ENCODE assay signal across 1 cellular context in the genomic region with DNA sequence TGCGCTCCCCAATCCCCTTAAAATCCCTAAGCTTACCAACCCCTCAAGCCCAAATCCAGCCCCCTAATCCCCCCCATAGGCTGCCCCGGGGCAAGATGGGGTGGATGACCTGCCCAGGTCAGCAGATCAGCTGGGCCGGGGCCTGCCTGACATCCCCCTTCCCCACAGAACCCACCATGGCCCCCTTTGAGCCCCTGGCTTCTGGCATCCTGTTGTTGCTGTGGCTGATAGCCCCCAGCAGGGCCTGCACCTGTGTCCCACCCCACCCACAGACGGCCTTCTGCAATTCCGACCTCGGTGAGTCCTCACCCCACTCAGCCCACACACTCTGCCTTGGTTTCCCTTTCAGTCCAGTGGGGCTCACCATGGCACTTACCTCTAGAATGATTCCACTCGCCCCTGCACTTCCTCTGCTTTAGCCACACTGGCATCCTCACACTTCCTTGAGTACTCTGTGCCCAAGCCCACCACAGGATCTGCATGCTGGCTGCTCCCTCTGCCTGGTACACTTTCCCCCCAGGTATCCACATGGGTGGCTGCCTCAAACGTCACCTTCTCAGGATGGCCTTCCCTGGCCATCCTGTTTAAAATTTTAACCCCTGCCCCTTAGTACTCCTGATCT.
TF ChIP-seq lines count a peak whose summit lies in the region.

No MANE protein-coding gene starts in this region.

TF ChIP-seq in IMR-90, 13 proteins besides CTCF, POLR2A, EP300 and RAD21:
- TF ChIP-seq RFX5 (IDR thresholded peaks at IDR 0.05; ENCODE audit: low read depth, low read length) (no peak), MAZ (IDR thresholded peaks at IDR 0.05; ENCODE audit: borderline replicate concordance, low read depth, low read length) (no peak), RCOR1 (IDR thresholded peaks at IDR 0.05; ENCODE audit: insufficient replicate concordance, low read length) (no peak), BHLHE40 (IDR thresholded peaks at IDR 0.05; ENCODE audit: low read depth, low read length) (no peak), CHD1 (IDR thresholded peaks at IDR 0.05; ENCODE audit: low read depth, low read length) (no peak; the same call in 1 of the 2 replicates), ELK1 (IDR thresholded peaks at IDR 0.05; ENCODE audit: borderline replicate concordance, low read depth, low read length) (no peak), FOS (IDR thresholded peaks at IDR 0.05; ENCODE audit: low read depth, low read length) (no peak), MXI1 (IDR thresholded peaks at IDR 0.05; ENCODE audit: borderline replicate concordance, low read depth, low read length) (no peak)
- TF ChIP-seq, protein P1, sequence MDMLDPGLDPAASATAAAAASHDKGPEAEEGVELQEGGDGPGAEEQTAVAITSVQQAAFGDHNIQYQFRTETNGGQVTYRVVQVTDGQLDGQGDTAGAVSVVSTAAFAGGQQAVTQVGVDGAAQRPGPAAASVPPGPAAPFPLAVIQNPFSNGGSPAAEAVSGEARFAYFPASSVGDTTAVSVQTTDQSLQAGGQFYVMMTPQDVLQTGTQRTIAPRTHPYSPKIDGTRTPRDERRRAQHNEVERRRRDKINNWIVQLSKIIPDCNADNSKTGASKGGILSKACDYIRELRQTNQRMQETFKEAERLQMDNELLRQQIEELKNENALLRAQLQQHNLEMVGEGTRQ (IDR thresholded peaks at IDR 0.05; ENCODE audit: low read depth, low read length) = no peak
